Comparison of ENCODE assay signal across 8 cellular contexts in the genomic region with DNA sequence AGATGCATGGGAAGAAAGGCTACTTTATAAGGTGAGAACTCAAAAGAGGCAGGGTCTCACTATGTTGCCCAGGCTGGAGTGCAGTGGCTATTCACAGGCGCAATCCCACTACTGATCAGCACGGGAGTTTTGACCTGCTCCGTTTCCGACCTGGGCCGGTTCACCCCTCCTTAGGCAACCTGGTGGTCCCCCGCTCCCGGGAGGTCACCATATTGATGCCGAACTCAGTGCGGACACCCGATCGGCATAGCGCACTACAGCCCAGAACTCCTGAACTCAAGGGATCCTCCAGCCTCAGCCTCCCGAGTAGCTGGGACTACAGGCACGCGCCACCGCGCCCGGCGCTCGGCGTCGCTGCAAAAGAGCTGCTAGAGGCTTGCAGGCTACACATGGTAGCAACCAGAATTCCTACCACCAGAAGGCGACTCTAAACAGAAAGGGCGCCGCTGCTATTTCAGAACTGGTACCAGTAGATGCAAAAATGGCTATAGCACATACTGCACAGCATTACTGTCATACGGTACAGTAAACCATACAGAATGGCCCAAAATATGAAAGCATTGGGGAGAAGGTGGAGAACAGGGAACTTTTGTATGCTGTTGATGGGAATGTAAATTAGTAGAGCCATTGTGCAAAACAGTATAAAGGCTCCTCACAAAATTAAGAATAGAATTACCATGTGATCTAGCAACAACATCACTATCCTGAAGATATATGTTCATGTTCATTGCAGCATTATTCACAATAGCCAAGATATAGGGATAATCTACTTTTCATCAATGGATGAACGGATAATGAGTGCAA. TPM values are rescaled to one million over a fixed set of nuclear protein-coding genes. Genes with fewer than 3 reads are reported as not detected.
DNase-seq lines count a peak whose midpoint lies in the region; TF ChIP-seq lines count a peak whose summit lies in the region.

No MANE protein-coding gene starts in this region.

- intact Hi-C loops in head of caudate nucleus (cut with DNase I) (loop anchor here (10.0 kb wide), 3 partner anchors 89 to 219 kb away; a partner anchor contains a TSS), tibial artery (cut with DNase I; ENCODE audit: low total_unique reads) (loop anchor here (5.0 kb wide), 1 partner anchor 221 kb away; no protein-coding TSS in a partner anchor)

- no peak overlapping the region for H3K4me3 ChIP-seq in parathyroid adenoma (ENCODE audit: low read depth, low read length)
- peak overlapping the region; percentile 75 to 80 for H3K4me3 ChIP-seq in tibial artery

- H2AFZ ChIP-seq in parathyroid adenoma, result peak overlapping the region; percentile 96

- no peak overlapping the region for H3K4me2 ChIP-seq in parathyroid adenoma (ENCODE audit: low read length)

- H3K9me3 ChIP-seq in parathyroid adenoma (ENCODE audit: control insufficient read depth, low read length) (no peaks in the 10 kb centered on the region), tibial artery (no peaks in the 10 kb centered on the region)

- H3K9ac ChIP-seq in parathyroid adenoma, result no peak overlapping the region

- H3K36me3 ChIP-seq in parathyroid adenoma (ENCODE audit: control insufficient read depth, insufficient read depth, low read length), result no peaks in the 10 kb centered on the region
- H3K36me3 ChIP-seq in tibial artery, result peaks cover 4 to 15% (median 11%) of the 10 kb centered on the region in 3 donors

- H3K79me2 ChIP-seq in parathyroid adenoma, result peaks cover 28% of the 10 kb centered on the region

- H3K27ac ChIP-seq in parathyroid adenoma (no peak overlapping the region), tibial artery (peak overlapping the region; percentile 87 to 89)

- H3K4me1 ChIP-seq in parathyroid adenoma, result peaks cover 8% of the 10 kb centered on the region
- peaks cover 0 to 25% (median 18%) of the 10 kb centered on the region in 4 donors for H3K4me1 ChIP-seq in tibial artery

- TF ChIP-seq CTCF in LNCAP (IDR thresholded peaks at IDR 0.05) (peak; percentile 23; the same call in 1 of the 2 replicates), parathyroid adenoma (IDR thresholded peaks at IDR 0.05) (peak; percentile 75), tibial artery (IDR thresholded peaks at IDR 0.05) (peak; percentile 66 to 71)

- H3K27me3 ChIP-seq in parathyroid adenoma (ENCODE audit: control insufficient read depth, insufficient read depth, low read length) (no peaks in the 10 kb centered on the region), tibial artery (no peaks in the 10 kb centered on the region)

- DNase-seq in NCI-H1417 (lab: John Stamatoyannopoulos, UW) (peak in 2 of 3 experiments; percentile 33 to 88), NCI-H1417 treated with DMSO at 0.1 percent for 48 hours (lab: John Stamatoyannopoulos, UW) (no peak), SK-N-DZ (ENCODE audit: low spot score) (peak; percentile 76), head of caudate nucleus (peak; percentile 37 to 87 (median 68)), tibial artery (peak; percentile 65 to 77)
- peak; percentile 73 for DNase-seq in activated naive CD4-positive, alpha-beta T cell treated with anti-CD3 and anti-CD28 coated beads, Interleukin-2, amount 50 U/mL, for 16 hours

RNA-seq across cellular contexts. Expression of a gene that starts 1.2 kb away (rescaled TPM):
- 26.3 and 26.5 TPM in 2 replicates for polyA plus RNA-seq in SK-N-DZ (2014; cell fraction: cytosol; rRNA removed)
- polyA plus RNA-seq in SK-N-DZ (2014; cell fraction: nucleus; rRNA removed), result 90.0 and 115 TPM in 2 replicates

RNA-seq across cellular contexts. Expression of a gene that starts 39.1 kb away (rescaled TPM):
- 14.9 and 15.8 TPM in 2 replicates for polyA plus RNA-seq in SK-N-DZ (2014; cell fraction: cytosol; rRNA removed)
- 8.2 and 10.6 TPM in 2 replicates for polyA plus RNA-seq in SK-N-DZ (2014; cell fraction: nucleus; rRNA removed)

Comparison
In these comparisons a context has a peak if more than half of its experiments do, and no peak if none do; other contexts are left out.
1. CTCF ChIP-seq: peak in every context shown above with its lines; median percentile 75 in parathyroid adenoma; 68 in tibial artery; 23 in LNCAP.